Comparison of ENCODE assay signal across 1 cellular context in genomic region chr4:70943115-70943514, GRCh38.
TF ChIP-seq lines count a peak whose summit lies in the region.

No MANE protein-coding gene starts in this region.

TF ChIP-seq in WTC11, 78 proteins besides CTCF, POLR2A, EP300 and RAD21 (continued from another document):
- TF ChIP-seq ZNF532 (CRISPR knock-in tag; IDR thresholded peaks at IDR 0.05; ENCODE audit: borderline replicate concordance) (no peak), CREM (CRISPR knock-in tag; IDR thresholded peaks at IDR 0.05) (no peak), E2F5 (CRISPR knock-in tag; IDR thresholded peaks at IDR 0.05) (no peak), ZNF671 (CRISPR knock-in tag; IDR thresholded peaks at IDR 0.05) (no peak), IRF2 (CRISPR knock-in tag; IDR thresholded peaks at IDR 0.05; ENCODE audit: borderline replicate concordance, low read depth) (no peak), ZSCAN18 (CRISPR knock-in tag; IDR thresholded peaks at IDR 0.05) (no peak), TEAD4 (CRISPR knock-in tag; IDR thresholded peaks at IDR 0.05) (no peak), ERG (CRISPR knock-in tag; IDR thresholded peaks at IDR 0.05) (no peak), KAT7 (CRISPR knock-in tag; IDR thresholded peaks at IDR 0.05; ENCODE audit: borderline replicate concordance) (no peak)
